In the genomic region with DNA sequence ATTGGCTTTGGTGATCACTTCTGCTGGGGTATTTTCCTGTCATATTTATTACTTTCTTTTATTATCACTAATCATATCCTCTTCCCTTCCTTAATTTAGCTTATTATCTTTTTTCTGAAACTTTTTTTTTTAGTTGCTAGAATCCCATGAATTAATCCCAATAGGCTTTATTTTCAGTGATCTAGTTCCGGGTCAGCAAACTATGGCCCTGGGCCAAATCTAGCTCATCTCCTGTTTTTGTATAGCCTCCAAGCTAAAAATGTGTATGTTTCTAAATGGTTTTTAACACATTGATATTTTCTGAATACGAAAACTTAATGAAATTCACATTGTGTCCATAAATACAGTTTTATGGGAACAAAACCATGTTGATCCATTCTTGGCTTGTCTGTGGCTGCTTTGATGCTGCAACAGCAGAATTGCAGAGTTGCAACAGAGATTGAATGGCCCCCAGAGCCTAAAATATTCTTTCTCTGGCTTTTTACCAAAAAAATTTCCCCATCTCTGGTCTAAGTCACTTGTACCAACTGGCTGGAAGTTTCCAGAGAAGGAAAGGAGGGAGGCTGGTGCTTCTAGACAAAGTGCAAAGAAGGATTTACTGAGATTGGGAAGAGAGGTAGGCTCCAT, we compare ENCODE assay signal across 21 cellular contexts. TPM values are rescaled to one million over a fixed set of nuclear protein-coding genes. Genes with fewer than 3 reads are reported as not detected.
A peak's percentile ranks its signal among the peaks of the same experiment; 100 is the strongest.
DNase-seq lines count a peak whose midpoint lies in the region; ATAC-seq and TF ChIP-seq lines count a peak whose summit lies in the region.
"Had no signal": no experiment of that assay in that cellular context is flagged by ENCODE, and none has a peak within 500 bp of the region (broad histone marks: within the 10 kb centered on the region; RNA-seq: fewer than 3 reads in every experiment).

No MANE protein-coding gene starts in this region.

- ATAC-seq in GM19351 (IDR thresholded peaks at IDR 0.05; ENCODE audit: unreplicated experiment) (no peak), HG03439 (IDR thresholded peaks at IDR 0.05; ENCODE audit: unreplicated experiment) (no peak), GM18511 (IDR thresholded peaks at IDR 0.05; ENCODE audit: unreplicated experiment) (no peak)

- H4K20me1 ChIP-seq in OCI-LY7 (ENCODE audit: insufficient read depth, low read length) = no peaks in the 10 kb centered on the region

- H2AFZ ChIP-seq in parathyroid adenoma = no peak overlapping the region
- H2AFZ ChIP-seq in OCI-LY7 (ENCODE audit: low read length) = no peak overlapping the region

- TF ChIP-seq CTCF in parathyroid adenoma (IDR thresholded peaks at IDR 0.05) = no peak
- TF ChIP-seq CTCF in OCI-LY7 (conservative IDR thresholded peaks at IDR 0.05; ENCODE audit: low read length) = no peak

- H3K4me2 ChIP-seq in parathyroid adenoma (ENCODE audit: low read length) (no peak overlapping the region), OCI-LY7 (ENCODE audit: low read length) (no peak overlapping the region)

- intact Hi-C loops in OCI-LY7 (cut with micrococcal nuclease; ENCODE audit: unreplicated experiment) = no loop called here

- H3K27me3 ChIP-seq in adipocyte (replicated peaks; ENCODE audit: control insufficient read depth, insufficient read depth, low read length) = no peaks in the 10 kb centered on the region
- H3K27me3 ChIP-seq in parathyroid adenoma (ENCODE audit: control insufficient read depth, insufficient read depth, low read length) = no peaks in the 10 kb centered on the region
- H3K27me3 ChIP-seq: spleen had no signal

- CTCF ChIA-PET in OCI-LY7 (lab: Charles Lee; ENCODE audit: unreplicated experiment) = no interaction called here

- POLR2A ChIA-PET in OCI-LY7 (lab: Charles Lee) = interaction anchor here (1.4 kb wide), 1 partner anchor 8 kb away, joined by 3 read pairs; no protein-coding TSS in a partner anchor

- BruUV-seq in OCI-LY7 (replicated peaks; lab: Mats Ljungman, UMichigan) = no TSS peak

- H3K4me1 ChIP-seq in adipocyte (ENCODE audit: control insufficient read depth, insufficient read depth, low read length) = peaks cover 51% of the 10 kb centered on the region
- peaks cover 20% of the 10 kb centered on the region for H3K4me1 ChIP-seq in parathyroid adenoma
- no peaks in the 10 kb centered on the region for H3K4me1 ChIP-seq in OCI-LY7 (ENCODE audit: insufficient read depth, low read length, poor library complexity, severe bottlenecking)
- H3K4me1 ChIP-seq: spleen had no signal

- H3K79me2 ChIP-seq in parathyroid adenoma = no peaks in the 10 kb centered on the region
- no peaks in the 10 kb centered on the region for H3K79me2 ChIP-seq in OCI-LY7 (ENCODE audit: insufficient read depth, low read depth, low read length)

- H3K9me2 ChIP-seq in OCI-LY7 (ENCODE audit: insufficient read depth, low read length) = no peaks in the 10 kb centered on the region

- H3K9ac ChIP-seq in adipocyte (ENCODE audit: low read length) = peak overlapping the region; percentile 63
- H3K9ac ChIP-seq in parathyroid adenoma = no peak overlapping the region

- H3K4me3 ChIP-seq in adipocyte (ENCODE audit: low read length) (peak overlapping the region; percentile 37), parathyroid adenoma (ENCODE audit: low read depth, low read length) (no peak overlapping the region), OCI-LY7 (ENCODE audit: low read depth, low read length, poor library complexity, severe bottlenecking) (no peak overlapping the region)
- H3K4me3 ChIP-seq: lung, spleen had no signal

- DNase-seq in AG08395 (ENCODE audit: low spot score) (peak; percentile 29), adipocyte (ENCODE audit: low read depth) (peak; percentile 87), fibroblast of the conjunctiva (ENCODE audit: low read depth) (peak; percentile 60), OCI-LY7 (ENCODE audit: low spot score) (no peak)
- DNase-seq: ACHN; activated CD4-positive, alpha-beta T cell treated with anti-CD3 and anti-CD28 coated beads, Interleukin-2, amount 10 ng/mL, durations not matched to agents 7 days and 5 days; activated CD8-positive, alpha-beta memory T cell treated with anti-CD3 and anti-CD28 coated beads, Interleukin-2, amount 50 U/mL, for 48 hours; CD8-positive, alpha-beta memory T cell; DND-41; HCEC 1CT; NCI-H2029 treated with DMSO at 0.1 percent for 48 hours; NCI-H510A; spleen; trophoblast cell had no signal

- H3K9me3 ChIP-seq in adipocyte (ENCODE audit: control insufficient read depth, low read length) (no peaks in the 10 kb centered on the region), parathyroid adenoma (ENCODE audit: control insufficient read depth, low read length) (no peaks in the 10 kb centered on the region), OCI-LY7 (ENCODE audit: low read length) (no peaks in the 10 kb centered on the region)
- H3K9me3 ChIP-seq: spleen had no signal

- H3K36me3 ChIP-seq in adipocyte (ENCODE audit: control insufficient read depth, insufficient read depth, low read length, severe bottlenecking) (no peaks in the 10 kb centered on the region), parathyroid adenoma (ENCODE audit: control insufficient read depth, insufficient read depth, low read length) (no peaks in the 10 kb centered on the region), OCI-LY7 (ENCODE audit: insufficient read depth, low read length) (no peaks in the 10 kb centered on the region)
- H3K36me3 ChIP-seq: spleen had no signal

- H3K27ac ChIP-seq in parathyroid adenoma (peak overlapping the region; percentile 57), OCI-LY7 (ENCODE audit: low read depth, low read length, poor library complexity, severe bottlenecking) (no peak overlapping the region)
- H3K27ac ChIP-seq: epithelial cell of prostate, HL-60, spleen had no signal

RNA-seq across cellular contexts. Expression of gene ZNF664, which starts 47.5 kb away (rescaled TPM):
- total RNA-seq in OCI-LY7 (2014; rRNA removed; shearing (Covaris generic)) = 45.6 and 60.0 TPM in 2 replicates
- 59.8 and 67.1 TPM in 2 replicates for total RNA-seq in OCI-LY7 (2022)

RNA-seq across cellular contexts. Expression of gene CCDC92, which starts 47.9 kb away (rescaled TPM):
- total RNA-seq in OCI-LY7 (2014; rRNA removed; shearing (Covaris generic)) = 2.5 and 3.1 TPM in 2 replicates
- total RNA-seq in OCI-LY7 (2022) = 10.2 and 12.3 TPM in 2 replicates
